In genomic region chr7:108454317-108454673, GRCh38 we compare ENCODE assay signal across 8 cellular contexts. TPM values are rescaled to one million over a fixed set of nuclear protein-coding genes. Genes with fewer than 3 reads are reported as not detected.
DNase-seq lines count a peak whose midpoint lies in the region; ATAC-seq and TF ChIP-seq lines count a peak whose summit lies in the region.

No MANE protein-coding gene starts in this region.

- no peak overlapping the region for H3K9ac ChIP-seq in HUES48 (ENCODE audit: low read depth, low read length)

- peaks cover 26% of the 10 kb centered on the region for H3K4me1 ChIP-seq in ACC112 (ENCODE audit: control insufficient read depth, insufficient read depth, low read length, unreplicated experiment)
- H3K4me1 ChIP-seq in HUES48 (ENCODE audit: control insufficient read depth, insufficient read depth, low read length): peaks cover 19% of the 10 kb centered on the region
- peaks cover 16 to 28% (median 21%) of the 10 kb centered on the region in 4 donors for H3K4me1 ChIP-seq in upper lobe of left lung

- H2AFZ ChIP-seq in ACC112 (ENCODE audit: low read length, unreplicated experiment): peak overlapping the region; percentile 43

- H3K4me3 ChIP-seq in ACC112 (ENCODE audit: low read depth, low read length) (peak overlapping the region; percentile 80), HUES48 (ENCODE audit: low read depth, low read length) (peak overlapping the region; percentile 90), cardiac fibroblast (replicated peaks in 1 of 2; ENCODE audit: low read depth in 2 of 2, low read length in 2 of 2) (peak overlapping the region; percentile 77 to 90), upper lobe of left lung (peak overlapping the region in 2 of 4 donors; percentile 54 to 56)

- ATAC-seq in naive B cell (ENCODE audit: low read depth in 2 of 2): no peak
- ATAC-seq in upper lobe of left lung (ENCODE audit: low FRiP score in 2 of 2): no peak
- no peak for ATAC-seq in HG03565 (IDR thresholded peaks at IDR 0.05; ENCODE audit: unreplicated experiment)

- DNase-seq in cardiac fibroblast (ENCODE audit: low read depth in 2 of 2) (no peak), naive B cell (no peak), upper lobe of left lung (no peak), HUDEP-2 (lab: John Stamatoyannopoulos, UW; ENCODE audit: unreplicated experiment in 76 of 76) (no peak), HPDE6-E6E7 (ENCODE audit: extremely low spot score) (no peak)

- H3K27me3 ChIP-seq in ACC112 (ENCODE audit: insufficient read depth, low read length) (peaks cover 6% of the 10 kb centered on the region), HUES48 (ENCODE audit: control insufficient read depth, insufficient read depth, low read length) (peaks cover 56% of the 10 kb centered on the region), upper lobe of left lung (peaks cover 0 to 21% (median 10%) of the 10 kb centered on the region in 4 donors)

- H3K4me1 Mint-ChIP-seq in naive B cell: peaks cover 10 to 18% (median 17%) of the 10 kb centered on the region in 3 donors

- 0 out of 2 replicates have a peak overlapping the region, but pooled peaks have one; percentile 1 for H3K27ac ChIP-seq in ACC112 (ENCODE audit: low read depth, low read length)
- no peak overlapping the region for H3K27ac ChIP-seq in HUES48 (ENCODE audit: low read depth, low read length)
- H3K27ac ChIP-seq in upper lobe of left lung: no peak overlapping the region

- 36 to 52% methylated on average over 4 of the region's 4 CpGs for WGBS in upper lobe of left lung, 2 donors

- TF ChIP-seq EP300 in upper lobe of left lung (IDR thresholded peaks at IDR 0.05): no peak

- H3K27ac Mint-ChIP-seq in naive B cell: peak overlapping the region in 1 of 6 donors; percentile 43

- peaks cover 54 to 55% (median 54%) of the 10 kb centered on the region in 3 donors for H3K27me3 Mint-ChIP-seq in naive B cell

- H3K36me3 Mint-ChIP-seq in naive B cell: no peaks in the 10 kb centered on the region

- H3K36me3 ChIP-seq in ACC112 (ENCODE audit: insufficient read depth, low read length) (no peaks in the 10 kb centered on the region), HUES48 (ENCODE audit: control insufficient read depth, insufficient read depth, low read length) (no peaks in the 10 kb centered on the region), upper lobe of left lung (no peaks in the 10 kb centered on the region)

- H3K79me2 ChIP-seq in ACC112 (ENCODE audit: control insufficient read depth, insufficient read depth, low read length, unreplicated experiment): peaks cover 21% of the 10 kb centered on the region

- TF ChIP-seq CTCF in cardiac fibroblast (IDR thresholded peaks at IDR 0.05; ENCODE audit: low read depth, low read length) (no peak), upper lobe of left lung (IDR thresholded peaks at IDR 0.05) (no peak)

- peak overlapping the region; percentile 80 to 95 (median 88) for H3K4me3 Mint-ChIP-seq in naive B cell

- TF ChIP-seq POLR2A in upper lobe of left lung (IDR thresholded peaks at IDR 0.05): no peak

- H3K9me3 ChIP-seq in HUES48 (ENCODE audit: control insufficient read depth, insufficient read depth, low read length) (no peaks in the 10 kb centered on the region), upper lobe of left lung (no peaks in the 10 kb centered on the region)

- H3K9me3 Mint-ChIP-seq in naive B cell: no peaks in the 10 kb centered on the region

RNA-seq across cellular contexts. Expression of gene NRCAM, which starts 1.9 kb away (rescaled TPM):
- 1 to 10 TPM in 1 of 6 donors, under 1 TPM in 4, not detected in 1; 0.29 to 1.2 (median 0.47) TPM for polyA plus RNA-seq in naive B cell (ENCODE audit: low read depth in 6 of 6)
- 10 to 100 TPM in 1 of 6 donors, 1 to 10 TPM in 5; 2.5 to 23.0 (median 5.0) TPM for total RNA-seq in upper lobe of left lung
